In genomic region chr9:136197372-136197875, GRCh38 we compare ENCODE assay signal across 21 cellular contexts. TPM values are rescaled to one million over a fixed set of nuclear protein-coding genes. Genes with fewer than 3 reads are reported as not detected.
DNase-seq lines count a peak whose midpoint lies in the region; ATAC-seq and TF ChIP-seq lines count a peak whose summit lies in the region.
"Had no signal": no experiment of that assay in that cellular context is flagged by ENCODE, and none has a peak within 500 bp of the region (broad histone marks: within the 10 kb centered on the region; RNA-seq: fewer than 3 reads in every experiment).

No MANE protein-coding gene starts in this region.

- peaks cover 94% of the 10 kb centered on the region for H3K27me3 Mint-ChIP-seq in stimulated activated naive CD8-positive, alpha-beta T cell treated with anti-CD3 and anti-CD28 coated beads, Interleukin-15, amount 100 ng/mL, for 72 hours
- peaks cover 71% of the 10 kb centered on the region for H3K27me3 Mint-ChIP-seq in activated T-cell treated with anti-CD3 and anti-CD28 coated beads, Interleukin-2, amount 50 U/mL, for 24 hours

- H2BK120ac ChIP-seq in neuronal stem cell (ENCODE audit: low read depth, low read length), result no peak overlapping the region

- H3K9me3 ChIP-seq in OCI-LY1 (ENCODE audit: low read length), result no peaks in the 10 kb centered on the region
- H3K9me3 ChIP-seq in neuronal stem cell (replicated peaks in 1 of 2; ENCODE audit: control insufficient read depth in 2 of 2, insufficient read depth in 1 of 2, low read depth in 1 of 2, low read length in 2 of 2), result peaks cover 0 to 5% of the 10 kb centered on the region in 2 donors
- H3K9me3 ChIP-seq in body of pancreas, result no peaks in the 10 kb centered on the region
- H3K9me3 ChIP-seq: BE2C, Peyer's patch had no signal

- H3K27ac ChIP-seq in OCI-LY1 (ENCODE audit: low read depth, low read length, poor library complexity, severe bottlenecking) (no peak overlapping the region), neuronal stem cell (replicated peaks; ENCODE audit: low read length) (no peak overlapping the region), body of pancreas (no peak overlapping the region)
- H3K27ac ChIP-seq: 22Rv1, Peyer's patch, SK-N-MC had no signal

- peaks cover 28% of the 10 kb centered on the region for H3K4me1 Mint-ChIP-seq in stimulated activated naive CD8-positive, alpha-beta T cell treated with anti-CD3 and anti-CD28 coated beads, Interleukin-15, amount 100 ng/mL, for 72 hours
- peaks cover 8% of the 10 kb centered on the region for H3K4me1 Mint-ChIP-seq in activated T-cell treated with anti-CD3 and anti-CD28 coated beads, Interleukin-2, amount 50 U/mL, for 24 hours (ENCODE audit: low read depth)

- H2BK5ac ChIP-seq in neuronal stem cell (ENCODE audit: low read length), result no peak overlapping the region

- H3K4me1 ChIP-seq in OCI-LY1 (ENCODE audit: insufficient read depth, low read length, severe bottlenecking), result peaks cover 13% of the 10 kb centered on the region
- no peaks in the 10 kb centered on the region for H3K4me1 ChIP-seq in neuronal stem cell (ENCODE audit: control insufficient read depth in 2 of 2, insufficient read depth in 1 of 2, low read depth in 1 of 2, low read length in 2 of 2)
- peaks cover 11% of the 10 kb centered on the region for H3K4me1 ChIP-seq in body of pancreas

- H3K9ac ChIP-seq in OCI-LY1 (ENCODE audit: low read length), result no peak overlapping the region
- no peak overlapping the region for H3K9ac ChIP-seq in neuronal stem cell (ENCODE audit: low read depth, low read length, poor library complexity)

- H3K23ac ChIP-seq in neuronal stem cell (ENCODE audit: low read depth, low read length, poor library complexity), result peak overlapping the region; percentile 89

- H4K8ac ChIP-seq in neuronal stem cell (ENCODE audit: low read depth, low read length), result no peak overlapping the region

- no peaks in the 10 kb centered on the region for H3K36me3 ChIP-seq in OCI-LY1 (ENCODE audit: insufficient read depth, low read length)
- no peaks in the 10 kb centered on the region for H3K36me3 ChIP-seq in neuronal stem cell (replicated peaks in 1 of 2; ENCODE audit: control insufficient read depth in 2 of 2, insufficient read depth in 2 of 2, low read length in 2 of 2)
- H3K36me3 ChIP-seq in body of pancreas (replicated peaks in 1 of 2; ENCODE audit: insufficient read depth in 1 of 2, low read depth in 2 of 2), result no peaks in the 10 kb centered on the region
- H3K36me3 ChIP-seq: BE2C, Peyer's patch had no signal

- H3K4me2 ChIP-seq in OCI-LY1 (ENCODE audit: low read length) (peak overlapping the region; percentile 44; the same call in 1 of the 2 replicates), neuronal stem cell (ENCODE audit: insufficient read depth, low read length, poor library complexity, severe bottlenecking) (no peak overlapping the region)

- 0 out of 2 replicates have a peak, but pooled peaks cover 3% of the 10 kb centered on the region for H3K27me3 ChIP-seq in OCI-LY1 (ENCODE audit: insufficient read depth, low read length)
- peaks cover 74 to 98% (median 96%) of the 10 kb centered on the region in 3 experiments for H3K27me3 ChIP-seq in neuronal stem cell (ENCODE audit: control insufficient read depth in 3 of 3, insufficient read depth in 3 of 3, low read depth in 1 of 3, low read length in 3 of 3)
- peaks cover 0 to 56% of the 10 kb centered on the region in 2 donors for H3K27me3 ChIP-seq in body of pancreas

- no peak overlapping the region for H3K4ac ChIP-seq in neuronal stem cell (ENCODE audit: low read length)

- no peaks in the 10 kb centered on the region for H3F3A ChIP-seq in OCI-LY1 (ENCODE audit: insufficient read depth, low read length)

- peak; percentile 26 for ATAC-seq in stimulated activated naive CD8-positive, alpha-beta T cell treated with anti-CD3 and anti-CD28 coated beads, Interleukin-15, amount 100 ng/mL, for 72 hours
- no peak for ATAC-seq in stimulated activated naive CD8-positive, alpha-beta T cell treated with anti-CD3 and anti-CD28 coated beads, Interleukin-15, Interleukin-2, amounts not matched to agents 100 U/mL and 50 U/mL, for 24 hours
- ATAC-seq in body of pancreas, result no peak

- no peaks in the 10 kb centered on the region for H4K20me1 ChIP-seq in OCI-LY1 (ENCODE audit: insufficient read depth, low read length)

- no CpG with 5 or more reads among the region's 23 CpGs for WGBS in neuronal stem cell (ENCODE audit: extremely low coverage in 2 of 2, insufficient read length in 2 of 2, insufficient replicate concordance in 1 of 2), 2 donors
- WGBS in body of pancreas, 2 donors, result 8% methylated on average over 10 to 17 of the region's 23 CpGs

- peak overlapping the region in 1 of 2 donors; percentile 24 for H3K4me3 Mint-ChIP-seq in stimulated activated naive CD8-positive, alpha-beta T cell treated with anti-CD3 and anti-CD28 coated beads, Interleukin-15, amount 100 ng/mL, for 72 hours
- no peak overlapping the region for H3K4me3 Mint-ChIP-seq in activated T-cell treated with anti-CD3 and anti-CD28 coated beads, Interleukin-2, amount 50 U/mL, for 24 hours
- H3K4me3 Mint-ChIP-seq: CD4-positive, CD25-positive, alpha-beta regulatory T cell had no signal

- H3K9me3 Mint-ChIP-seq in stimulated activated naive CD8-positive, alpha-beta T cell treated with anti-CD3 and anti-CD28 coated beads, Interleukin-15, amount 100 ng/mL, for 72 hours, result no peaks in the 10 kb centered on the region
- no peaks in the 10 kb centered on the region for H3K9me3 Mint-ChIP-seq in activated T-cell treated with anti-CD3 and anti-CD28 coated beads, Interleukin-2, amount 50 U/mL, for 24 hours
- H3K9me3 Mint-ChIP-seq: CD4-positive, CD25-positive, alpha-beta regulatory T cell; H9 had no signal

- TF ChIP-seq CTCF in OCI-LY1 (IDR thresholded peaks at IDR 0.05; ENCODE audit: low read length) (no peak), body of pancreas (IDR thresholded peaks at IDR 0.05) (no peak)

- no peak overlapping the region for H2AFZ ChIP-seq in OCI-LY1 (ENCODE audit: low read length)
- H2AFZ ChIP-seq in neuronal stem cell (ENCODE audit: low read length), result no peak overlapping the region

- H2BK12ac ChIP-seq in neuronal stem cell (ENCODE audit: low read length), result no peak overlapping the region

- H3K9me2 ChIP-seq in OCI-LY1 (ENCODE audit: low read depth, low read length), result no peaks in the 10 kb centered on the region

- no peak for DNase-seq in stimulated activated naive CD8-positive, alpha-beta T cell treated with anti-CD3 and anti-CD28 coated beads, Interleukin-15, amount 100 ng/mL, for 72 hours
- no peak for DNase-seq in stimulated activated naive CD8-positive, alpha-beta T cell treated with anti-CD3 and anti-CD28 coated beads, Interleukin-15, Interleukin-2, amounts not matched to agents 100 U/mL and 50 U/mL, for 24 hours
- no peak for DNase-seq in neuronal stem cell (ENCODE audit: low spot score)
- no peak for DNase-seq in body of pancreas
- DNase-seq in activated T-cell treated with anti-CD3 and anti-CD28 coated beads, Interleukin-2, amount 50 U/mL, for 24 hours, result no peak
- DNase-seq in activated CD4-positive, alpha-beta T cell treated with anti-CD3 and anti-CD28 coated beads, Interleukin-2, amount 50 U/mL, for 4 hours, result no peak
- DNase-seq: BE2C; CD4-positive, CD25-positive, alpha-beta regulatory T cell; DMS153; DND-41; H9; Kasumi-1; NCI-H1092 treated with DMSO at 0.1 percent for 48 hours; NCI-H2029 treated with DMSO at 0.1 percent for 48 hours; NCI-H446 treated with DMSO at 0.1 percent for 48 hours; Peyer's patch; SIG-M5 had no signal

- H3K36me3 Mint-ChIP-seq in activated T-cell treated with anti-CD3 and anti-CD28 coated beads, Interleukin-2, amount 50 U/mL, for 24 hours (ENCODE audit: low read depth), result no peaks in the 10 kb centered on the region
- H3K36me3 Mint-ChIP-seq: CD4-positive, CD25-positive, alpha-beta regulatory T cell had no signal

- H2AK5ac ChIP-seq in neuronal stem cell (ENCODE audit: low read depth, low read length), result no peak overlapping the region

- H3K18ac ChIP-seq in neuronal stem cell (ENCODE audit: low read length), result peak overlapping the region; percentile 48

- H4K91ac ChIP-seq in neuronal stem cell (ENCODE audit: low read depth, low read length, poor library complexity), result no peak overlapping the region

- TF ChIP-seq POLR2A in body of pancreas (IDR thresholded peaks at IDR 0.05), result no peak

- H3K79me2 ChIP-seq in OCI-LY1 (ENCODE audit: insufficient read depth, low read length), result no peaks in the 10 kb centered on the region

- H3K27ac Mint-ChIP-seq in stimulated activated naive CD8-positive, alpha-beta T cell treated with anti-CD3 and anti-CD28 coated beads, Interleukin-15, amount 100 ng/mL, for 72 hours, result no peak overlapping the region
- H3K27ac Mint-ChIP-seq in activated T-cell treated with anti-CD3 and anti-CD28 coated beads, Interleukin-2, amount 50 U/mL, for 24 hours, result no peak overlapping the region
- H3K27ac Mint-ChIP-seq: CD4-positive, CD25-positive, alpha-beta regulatory T cell; H9 had no signal

- H3K14ac ChIP-seq in neuronal stem cell (ENCODE audit: low read length), result no peak overlapping the region

- intact Hi-C loops in body of pancreas (cut with DNase I), result no loop called here

- H3K79me1 ChIP-seq in neuronal stem cell (ENCODE audit: low read depth, low read length), result peaks cover 6% of the 10 kb centered on the region

- H2BK15ac ChIP-seq in neuronal stem cell (ENCODE audit: low read length), result no peak overlapping the region

- H3K4me3 ChIP-seq in OCI-LY1 (ENCODE audit: low read depth, low read length, poor library complexity, severe bottlenecking) (no peak overlapping the region), neuronal stem cell (ENCODE audit: low read length in 2 of 2) (no peak overlapping the region), body of pancreas (no peak overlapping the region)
- H3K4me3 ChIP-seq: Peyer's patch had no signal

RNA-seq across cellular contexts. Expression of gene LHX3, which starts 7.5 kb away (rescaled TPM):
- polyA plus RNA-seq in neuronal stem cell (2013, experiment 1 of 2), result not detected
- not detected for polyA plus RNA-seq in neuronal stem cell (2013, experiment 2 of 2)
- not detected for total RNA-seq in body of pancreas
- total RNA-seq: CD4-positive, CD25-positive, alpha-beta regulatory T cell; H9; M059J; Peyer's patch had no signal
- polyA plus RNA-seq: CD4-positive, CD25-positive, alpha-beta regulatory T cell had no signal

RNA-seq across cellular contexts. Expression of gene QSOX2, which starts 48.2 kb away (rescaled TPM):
- 11.3 TPM for polyA plus RNA-seq in neuronal stem cell (2013, experiment 1 of 2)
- 11.5 TPM for polyA plus RNA-seq in neuronal stem cell (2013, experiment 2 of 2)
- 10 to 100 TPM in 1 of 2 donors, 1 to 10 TPM in 1; 8.8 to 22.7 TPM for total RNA-seq in body of pancreas
